ENCODE assay signal across 8 cellular contexts in the genomic region with DNA sequence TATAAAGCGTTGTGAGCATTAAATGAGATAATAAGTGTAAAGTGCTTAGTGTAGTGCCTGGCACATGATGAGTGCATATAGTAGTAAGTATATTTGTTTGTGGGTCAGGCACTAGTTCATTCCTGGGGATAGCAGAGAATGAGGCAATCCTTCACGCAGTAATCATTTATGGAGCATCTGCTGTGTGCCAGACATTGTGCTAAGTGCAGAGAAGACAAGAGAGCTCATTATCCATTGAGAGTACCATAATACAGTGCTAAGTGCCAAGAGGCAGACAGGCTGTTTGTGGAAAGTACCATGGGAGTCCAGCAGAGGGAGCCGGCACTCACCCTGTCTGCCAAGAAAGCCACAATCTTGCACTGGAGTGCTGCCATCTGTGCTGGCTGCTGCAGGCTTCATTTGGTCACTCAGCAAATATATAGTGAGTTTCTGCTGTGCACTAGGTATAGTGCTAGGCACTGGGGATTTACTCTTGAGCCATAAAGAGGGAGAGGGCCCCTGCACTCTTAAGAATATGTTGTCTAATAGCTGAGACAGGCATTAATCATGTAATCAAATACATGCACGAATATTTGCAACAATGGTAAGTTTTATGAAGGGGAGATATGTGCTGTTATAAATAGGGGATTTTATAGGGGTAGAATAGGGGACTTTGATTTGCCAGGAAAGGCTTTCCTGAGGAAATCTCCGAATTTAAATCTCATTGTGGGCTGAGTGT. TPM values are rescaled to one million over a fixed set of nuclear protein-coding genes. Genes with fewer than 3 reads are reported as not detected.
DNase-seq lines count a peak whose midpoint lies in the region; ATAC-seq, FAIRE-seq and TF ChIP-seq lines count a peak whose summit lies in the region.

No MANE protein-coding gene starts in this region.

- H3K9me3 ChIP-seq in MG63: no peaks in the 10 kb centered on the region
- no peaks in the 10 kb centered on the region for H3K9me3 ChIP-seq in RWPE2 (ENCODE audit: severe bottlenecking)

- FAIRE-seq in GM12891 (lab: Jason Lieb, UNC): peak; percentile 82

- TF ChIP-seq CTCF in RWPE2 (IDR thresholded peaks at IDR 0.05; ENCODE audit: poor library complexity, severe bottlenecking) (peak; percentile 100), fibroblast of the aortic adventitia (IDR thresholded peaks at IDR 0.05; ENCODE audit: insufficient read depth, low read length) (peak; percentile 98)

- ATAC-seq in RWPE2 (ENCODE audit: low read depth) (peak; percentile 83), HG03378 (IDR thresholded peaks at IDR 0.05; ENCODE audit: unreplicated experiment) (no peak)

- no peak for TF ChIP-seq POLR2A in GM12891 (IDR thresholded peaks at IDR 0.05; ENCODE audit: low read depth, low read length)

- H3K9me3 Mint-ChIP-seq in activated T-helper 2 cell treated with anti-CD3 and anti-CD28 coated beads, Interferon-gamma antibody, Interleukin-2, Interleukin-4, amounts not matched to agents 10 μg/mL and 5 μg/mL and 100 μg/mL, durations not matched to agents 14 hours and 24 hours and 36 hours: no peaks in the 10 kb centered on the region

- no peak overlapping the region for H3K27ac ChIP-seq in RWPE2 (ENCODE audit: poor library complexity, severe bottlenecking)

- H3K4me1 Mint-ChIP-seq in activated T-helper 2 cell treated with anti-CD3 and anti-CD28 coated beads, Interferon-gamma antibody, Interleukin-2, Interleukin-4, amounts not matched to agents 10 μg/mL and 5 μg/mL and 100 μg/mL, durations not matched to agents 14 hours and 24 hours and 36 hours (ENCODE audit: low read depth): peaks cover 59% of the 10 kb centered on the region

- H3K4me3 ChIP-seq in MG63 (no peak overlapping the region), RWPE2 (ENCODE audit: severe bottlenecking) (no peak overlapping the region), fibroblast of the aortic adventitia (ENCODE audit: low read depth, low read length) (no peak overlapping the region)

- no peaks in the 10 kb centered on the region for H3K27me3 Mint-ChIP-seq in activated T-helper 2 cell treated with anti-CD3 and anti-CD28 coated beads, Interferon-gamma antibody, Interleukin-2, Interleukin-4, amounts not matched to agents 10 μg/mL and 5 μg/mL and 100 μg/mL, durations not matched to agents 14 hours and 24 hours and 36 hours (ENCODE audit: low read depth)

- peak overlapping the region; percentile 57 for H3K27ac Mint-ChIP-seq in activated T-helper 2 cell treated with anti-CD3 and anti-CD28 coated beads, Interferon-gamma antibody, Interleukin-2, Interleukin-4, amounts not matched to agents 10 μg/mL and 5 μg/mL and 100 μg/mL, durations not matched to agents 14 hours and 24 hours and 36 hours

- intact Hi-C loops in activated T-helper 2 cell treated with anti-CD3 and anti-CD28 coated beads, Interferon-gamma antibody, Interleukin-2, Interleukin-4, amounts not matched to agents 10 μg/mL and 5 μg/mL and 100 μg/mL, durations not matched to agents 14 hours and 24 hours and 36 hours (cut with micrococcal nuclease): loop anchor here (1.0 to 10.0 kb wide), 2 partner anchors 193 to 342 kb away; no protein-coding TSS in a partner anchor

- peak; percentile 56 for DNase-seq in GM12891 (ENCODE audit: insufficient read length, low spot score)
- peak; percentile 87 for DNase-seq in MG63
- DNase-seq in RWPE2 (ENCODE audit: low spot score): peak; percentile 87
- DNase-seq in activated T-helper 2 cell treated with anti-CD3 and anti-CD28 coated beads, Interferon-gamma antibody, Interleukin-2, Interleukin-4, amounts not matched to agents 10 μg/mL and 5 μg/mL and 100 μg/mL, durations not matched to agents 14 hours and 24 hours and 36 hours (ENCODE audit: low spot score): peak; percentile 61
- peak; percentile 95 for DNase-seq in fibroblast of the aortic adventitia (ENCODE audit: low read depth)
- peak; percentile 32 to 95 (median 87) for DNase-seq in nucleus accumbens (lab: John Stamatoyannopoulos, UW)
- peak; percentile 99 for DNase-seq in superior temporal gyrus (ENCODE audit: extremely low spot score)

- H3K4me3 Mint-ChIP-seq in activated T-helper 2 cell treated with anti-CD3 and anti-CD28 coated beads, Interferon-gamma antibody, Interleukin-2, Interleukin-4, amounts not matched to agents 10 μg/mL and 5 μg/mL and 100 μg/mL, durations not matched to agents 14 hours and 24 hours and 36 hours (ENCODE audit: low read depth): no peak overlapping the region

- peaks cover 76% of the 10 kb centered on the region for H3K36me3 Mint-ChIP-seq in activated T-helper 2 cell treated with anti-CD3 and anti-CD28 coated beads, Interferon-gamma antibody, Interleukin-2, Interleukin-4, amounts not matched to agents 10 μg/mL and 5 μg/mL and 100 μg/mL, durations not matched to agents 14 hours and 24 hours and 36 hours (ENCODE audit: low read depth)

- H3K4me1 ChIP-seq in RWPE2 (ENCODE audit: insufficient read depth, poor library complexity, severe bottlenecking): no peaks in the 10 kb centered on the region

- H3K27me3 ChIP-seq in MG63 (no peaks in the 10 kb centered on the region), RWPE2 (ENCODE audit: insufficient read depth, poor library complexity, severe bottlenecking) (no peaks in the 10 kb centered on the region)

- peaks cover 51% of the 10 kb centered on the region for H3K36me3 ChIP-seq in MG63
- peaks cover 81% of the 10 kb centered on the region for H3K36me3 ChIP-seq in RWPE2 (ENCODE audit: low read depth)

TF ChIP-seq in GM12891, 5 proteins besides CTCF, POLR2A, EP300 and RAD21:
- TF ChIP-seq POLR2AphosphoS5 (IDR thresholded peaks at IDR 0.05; ENCODE audit: low read depth, low read length): no peak
- no peak for TF ChIP-seq TAF1 (IDR thresholded peaks at IDR 0.05; ENCODE audit: low read depth, low read length)
- TF ChIP-seq SPI1 (IDR thresholded peaks at IDR 0.05; ENCODE audit: low read depth, low read length): no peak
- no peak for TF ChIP-seq PAX5 (IDR thresholded peaks at IDR 0.05; ENCODE audit: insufficient read depth, low read length, severe bottlenecking)
- TF ChIP-seq POU2F2 (IDR thresholded peaks at IDR 0.05; ENCODE audit: low read depth, low read length): no peak

RNA-seq across cellular contexts. Expression of a gene that starts 12.9 kb away (rescaled TPM):
- polyA plus RNA-seq in GM12891 (2012; ENCODE audit: low read depth, missing spikeins): 1.6 TPM
- 0.63 TPM in 1 of 2 replicates, not detected in the other for total RNA-seq in MG63 (2014; rRNA removed; shearing (Covaris generic); ENCODE audit: low replicate concordance)
- total RNA-seq in activated T-helper 2 cell treated with anti-CD3 and anti-CD28 coated beads, Interferon-gamma antibody, Interleukin-2, Interleukin-4, amounts not matched to agents 10 μg/mL and 5 μg/mL and 100 μg/mL, durations not matched to agents 14 hours and 24 hours and 36 hours: 1.1 and 1.3 TPM in 2 replicates
- 0.49 and 3.1 TPM in 2 replicates for total RNA-seq in fibroblast of the aortic adventitia (ENCODE audit: low replicate concordance)

RNA-seq across cellular contexts. Expression of a gene that starts 13.2 kb away (rescaled TPM):
- polyA plus RNA-seq in GM12891 (2012; ENCODE audit: low read depth, missing spikeins): 106 TPM
- 359 and 488 TPM in 2 replicates for total RNA-seq in MG63 (2014; rRNA removed; shearing (Covaris generic); ENCODE audit: low replicate concordance)
- 217 and 229 TPM in 2 replicates for total RNA-seq in activated T-helper 2 cell treated with anti-CD3 and anti-CD28 coated beads, Interferon-gamma antibody, Interleukin-2, Interleukin-4, amounts not matched to agents 10 μg/mL and 5 μg/mL and 100 μg/mL, durations not matched to agents 14 hours and 24 hours and 36 hours
- total RNA-seq in fibroblast of the aortic adventitia (ENCODE audit: low replicate concordance): 56.1 and 159 TPM in 2 replicates
